Comparison of ENCODE assay signal across 9 cellular contexts in genomic region chr3:5186089-5186853, GRCh38. TPM values are rescaled to one million over a fixed set of nuclear protein-coding genes. Genes with fewer than 3 reads are reported as not detected.
DNase-seq lines count a peak whose midpoint lies in the region; ATAC-seq and TF ChIP-seq lines count a peak whose summit lies in the region.
"Had no signal": no experiment of that assay in that cellular context is flagged by ENCODE, and none has a peak within 500 bp of the region (broad histone marks: within the 10 kb centered on the region; RNA-seq: fewer than 3 reads in every experiment).

No MANE protein-coding gene starts in this region.

- no peak for DNase-seq in Calu3
- peak; percentile 79 for DNase-seq in OCI-LY7 (ENCODE audit: low spot score)
- no peak for DNase-seq in DMS79 (lab: John Stamatoyannopoulos, UW)
- DNase-seq in foreskin melanocyte = no peak
- DNase-seq in activated CD4-positive, alpha-beta T cell treated with anti-CD3 and anti-CD28 coated beads for 48 hours = no peak

- H3K9me3 ChIP-seq in OCI-LY7 (ENCODE audit: low read length) = no peaks in the 10 kb centered on the region
- H3K9me3 ChIP-seq in endocrine pancreas (ENCODE audit: control insufficient read depth, low read length) = no peaks in the 10 kb centered on the region
- H3K9me3 ChIP-seq in skeletal muscle satellite cell (replicated peaks; ENCODE audit: low read length) = no peaks in the 10 kb centered on the region

- peaks cover 72% of the 10 kb centered on the region for H3K79me2 ChIP-seq in OCI-LY7 (ENCODE audit: insufficient read depth, low read depth, low read length)

- peaks cover 9% of the 10 kb centered on the region for H3K4me1 Mint-ChIP-seq in Calu3 (ENCODE audit: low read depth, unreplicated experiment)

- peak overlapping the region; percentile 74 for H3K4me3 Mint-ChIP-seq in Calu3 (ENCODE audit: low read depth, unreplicated experiment)

- intact Hi-C loops in Calu3 (cut with micrococcal nuclease; ENCODE audit: unreplicated experiment) = loop anchor here (2.0 kb wide), 1 partner anchor 63 kb away; the partner anchor contains the start of gene ARL8B
- intact Hi-C loops in OCI-LY7 (cut with micrococcal nuclease; ENCODE audit: unreplicated experiment) = loop anchor here (2.0 kb wide), 1 partner anchor 679 kb away; no protein-coding TSS in a partner anchor

- H3K27me3 ChIP-seq in endocrine pancreas (ENCODE audit: control insufficient read depth, insufficient read depth, low read length) (no peaks in the 10 kb centered on the region), skeletal muscle satellite cell (ENCODE audit: control insufficient read depth, insufficient read depth, low read length) (no peaks in the 10 kb centered on the region)
- H3K27me3 ChIP-seq: SJSA1 had no signal

- peak; percentile 17 for ATAC-seq in GM21526 (IDR thresholded peaks at IDR 0.05; ENCODE audit: low FRiP score, unreplicated experiment)

- no peak overlapping the region for H2AFZ ChIP-seq in OCI-LY7 (ENCODE audit: low read length)

- peak overlapping the region; percentile 98 for H3K27ac ChIP-seq in OCI-LY7 (ENCODE audit: low read depth, low read length, poor library complexity, severe bottlenecking)

- H3K27ac Mint-ChIP-seq in Calu3 (ENCODE audit: unreplicated experiment) = peak overlapping the region; percentile 81

- H3K36me3 Mint-ChIP-seq in Calu3 (ENCODE audit: insufficient read depth, unreplicated experiment) = peaks cover 59% of the 10 kb centered on the region

- CTCF ChIA-PET in Calu3 (lab: Charles Lee) (no interaction called here), OCI-LY7 (lab: Charles Lee; ENCODE audit: unreplicated experiment) (interaction anchor here (1.0 to 2.4 kb wide), 6 partner anchors 8 to 64 kb away, joined by 3 to 12 read pairs (median 5); partner anchors contain the start of gene ARL8B)

- no peaks in the 10 kb centered on the region for H3K9me2 ChIP-seq in OCI-LY7 (ENCODE audit: insufficient read depth, low read length)

- POLR2A ChIA-PET in OCI-LY7 (lab: Charles Lee) = interaction anchor here (0.6 to 13.5 kb wide), 16 partner anchors 7 to 693 kb away, joined by 3 to 444 read pairs (median 4); partner anchors contain the start of genes ARL8B and ITPR1

- peaks cover 5% of the 10 kb centered on the region; the same call in 1 of the 2 replicates for H4K20me1 ChIP-seq in OCI-LY7 (ENCODE audit: insufficient read depth, low read length)

- H3K4me2 ChIP-seq in OCI-LY7 (ENCODE audit: low read length) (peak overlapping the region; percentile 82), skeletal muscle satellite cell (ENCODE audit: low read length) (peak overlapping the region; percentile 97)

- no peaks in the 10 kb centered on the region for H3K9me3 Mint-ChIP-seq in Calu3 (ENCODE audit: low read depth, unreplicated experiment)

- no peaks in the 10 kb centered on the region for H3K27me3 Mint-ChIP-seq in Calu3 (ENCODE audit: unreplicated experiment)

- BruUV-seq in Calu3 (replicated peaks; lab: Mats Ljungman, UMichigan) (no TSS peak), OCI-LY7 (replicated peaks; lab: Mats Ljungman, UMichigan) (no TSS peak)

- peaks cover 52% of the 10 kb centered on the region for H3K4me1 ChIP-seq in OCI-LY7 (ENCODE audit: insufficient read depth, low read length, poor library complexity, severe bottlenecking)
- peaks cover 6% of the 10 kb centered on the region for H3K4me1 ChIP-seq in endocrine pancreas (ENCODE audit: control insufficient read depth, insufficient read depth, low read length)
- peaks cover 12% of the 10 kb centered on the region for H3K4me1 ChIP-seq in skeletal muscle satellite cell (ENCODE audit: control insufficient read depth, insufficient read depth, low read length)

- H3K9ac ChIP-seq in endocrine pancreas (ENCODE audit: control insufficient read depth, insufficient read depth, low read length) (no peak overlapping the region), skeletal muscle satellite cell (ENCODE audit: low read depth, low read length) (peak overlapping the region; percentile 91)

- H3K36me3 ChIP-seq in OCI-LY7 (ENCODE audit: insufficient read depth, low read length) (peaks cover 47% of the 10 kb centered on the region), endocrine pancreas (ENCODE audit: control insufficient read depth, insufficient read depth, low read length) (peaks cover 4% of the 10 kb centered on the region), skeletal muscle satellite cell (ENCODE audit: insufficient read depth, low read length) (peaks cover 11% of the 10 kb centered on the region)

- TF ChIP-seq CTCF in Calu3 (IDR thresholded peaks at IDR 0.05; ENCODE audit: unreplicated experiment) (no peak), OCI-LY7 (conservative IDR thresholded peaks at IDR 0.05; ENCODE audit: low read length) (no peak)

- peak overlapping the region; percentile 98 for H3K4me3 ChIP-seq in OCI-LY7 (ENCODE audit: low read depth, low read length, poor library complexity, severe bottlenecking)
- H3K4me3 ChIP-seq in endocrine pancreas (ENCODE audit: control insufficient read depth, insufficient read depth, low read length) = peak overlapping the region; percentile 94
- peak overlapping the region; percentile 80 for H3K4me3 ChIP-seq in skeletal muscle satellite cell (ENCODE audit: low read length)

RNA-seq across cellular contexts. Expression of gene EDEM1, which starts 1.2 kb away (rescaled TPM):
- total RNA-seq in Calu3 (2022) (52.7 and 65.9 TPM in 2 replicates), OCI-LY7 (2022) (337 and 398 TPM in 2 replicates)
- 125 and 186 TPM in 2 replicates for total RNA-seq in OCI-LY7 (2014; rRNA removed; shearing (Covaris generic))
- 30.8 and 35.7 TPM in 2 replicates for total RNA-seq in skeletal muscle satellite cell (2012; rRNA removed)
